Comparison of ENCODE assay signal across 8 cellular contexts in the genomic region with DNA sequence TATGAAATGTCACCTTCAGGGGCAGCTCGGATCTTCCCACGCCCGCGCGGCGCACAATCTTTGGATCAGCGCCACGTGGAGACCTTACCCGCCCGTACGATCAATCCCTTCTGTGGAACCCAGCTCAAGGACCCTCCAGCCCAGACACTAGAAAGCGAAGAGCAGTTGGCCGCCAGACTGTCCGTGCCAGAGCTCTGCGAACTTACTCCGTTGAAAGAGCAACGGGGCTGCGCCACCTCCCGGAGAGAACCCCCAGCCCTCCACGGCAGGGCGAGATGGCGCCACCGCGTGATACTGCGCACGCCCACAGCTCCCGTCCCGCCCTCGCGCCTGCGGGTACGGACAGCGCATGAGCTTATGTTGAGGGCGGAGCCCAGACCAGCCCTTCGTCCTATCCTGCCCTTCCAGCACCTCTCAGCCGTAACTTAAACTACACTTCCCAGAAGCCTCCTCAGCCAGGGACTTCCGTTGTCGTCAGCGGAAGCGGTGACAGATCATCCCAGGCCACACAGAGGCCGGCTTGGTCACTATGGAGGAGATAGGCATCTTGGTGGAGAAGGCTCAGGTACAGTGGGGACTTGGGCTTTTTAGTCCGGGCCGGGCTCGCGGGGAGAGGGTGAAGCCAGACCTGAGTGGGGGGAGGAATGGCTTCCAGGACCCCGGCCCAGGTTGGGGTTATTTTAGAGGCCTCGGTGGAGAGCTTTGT. TPM values are rescaled to one million over a fixed set of nuclear protein-coding genes. Genes with fewer than 3 reads are reported as not detected.
DNase-seq lines count a peak whose midpoint lies in the region; ATAC-seq lines count a peak whose summit lies in the region.

A gene (plus strand): TSS at position 492 of the 706 bp plus-strand sequence. CDS start 38 bp downstream, at position 530.

- peak; percentile 97 to 99 (median 98) for DNase-seq in CD8-positive, alpha-beta memory T cell
- DNase-seq in HS-27A (ENCODE audit: low read depth) (peak; percentile 99), NK-92 (lab: John Stamatoyannopoulos, UW; ENCODE audit: unreplicated experiment) (peak; percentile 82), lung microvascular endothelial cell (ENCODE audit: low read depth in 2 of 2) (peak; percentile 100)
- peak; percentile 99 for DNase-seq in activated CD8-positive, alpha-beta memory T cell treated with anti-CD3 and anti-CD28 coated beads for 24 hours
- DNase-seq in effector CD8-positive, alpha-beta T cell (lab: John Stamatoyannopoulos, UW), result peak; percentile 97
- peak; percentile 98 for DNase-seq in stimulated activated CD8-positive, alpha-beta memory T cell treated with anti-CD3 and anti-CD28 coated beads, Interleukin-12 subunit alpha, Interleukin-12 subunit beta, amount 100 ng/mL, for 1 hour (ENCODE audit: low read depth)

- peaks cover 25% of the 10 kb centered on the region for H3K36me3 ChIP-seq in CD8-positive, alpha-beta memory T cell (ENCODE audit: insufficient read depth, low read length)

- H3K27ac ChIP-seq in CD8-positive, alpha-beta memory T cell (ENCODE audit: low read depth, low read length), result peak within 1 kb of the TSS; percentile 96

- POLR2A ChIA-PET in CD8-positive, alpha-beta memory T cell (lab: Charles Lee), result interaction anchor here (0.8 to 2.2 kb wide), 14 partner anchors 9 to 204 kb away, joined by 3 to 28 read pairs (median 6); a partner anchor contains a TSS

- peaks cover 32% of the 10 kb centered on the region for H3K4me1 ChIP-seq in CD8-positive, alpha-beta memory T cell (ENCODE audit: insufficient read depth, low read length)

- H3K27ac Mint-ChIP-seq in CD8-positive, alpha-beta memory T cell, result peak within 1 kb of the TSS; percentile 93 to 100 (median 98)

- H3K27me3 ChIP-seq in CD8-positive, alpha-beta memory T cell (ENCODE audit: insufficient read depth, low read length, poor library complexity, severe bottlenecking), result no peaks in the 10 kb centered on the region

- no peaks in the 10 kb centered on the region for H3K9me3 ChIP-seq in CD8-positive, alpha-beta memory T cell (ENCODE audit: low read length)

- H3K9me3 Mint-ChIP-seq in CD8-positive, alpha-beta memory T cell, result peaks cover 0 to 1% (median 0%) of the 10 kb centered on the region in 5 donors

- H3K36me3 Mint-ChIP-seq in CD8-positive, alpha-beta memory T cell, result peaks cover 10 to 50% (median 20%) of the 10 kb centered on the region in 3 donors

- H3K4me3 ChIP-seq in CD8-positive, alpha-beta memory T cell (ENCODE audit: low read length), result peak within 1 kb of the TSS; percentile 84

- H3K4me3 Mint-ChIP-seq in CD8-positive, alpha-beta memory T cell, result peak within 1 kb of the TSS; percentile 91 to 99 (median 95)

- CTCF ChIA-PET in CD8-positive, alpha-beta memory T cell (lab: Charles Lee), result interaction anchor here (0.7 to 3.7 kb wide), 42 partner anchors 10 to 203 kb away, joined by 3 to 79 read pairs (median 9); a partner anchor contains a TSS

- H3K27me3 Mint-ChIP-seq in CD8-positive, alpha-beta memory T cell, result no peaks in the 10 kb centered on the region

- ATAC-seq in GM19463 (IDR thresholded peaks at IDR 0.05; ENCODE audit: unreplicated experiment), result peak; percentile 96

- H3K4me1 Mint-ChIP-seq in CD8-positive, alpha-beta memory T cell, result peaks cover 47 to 68% (median 51%) of the 10 kb centered on the region in 3 donors

RNA-seq across cellular contexts. Expression of the gene that starts here (rescaled TPM):
- total RNA-seq in CD8-positive, alpha-beta memory T cell, result 100 to 1,000 TPM; 170 to 179 TPM
- 114 TPM for polyA plus RNA-seq in CD8-positive, alpha-beta memory T cell
- 57.8 and 65.7 TPM in 2 replicates for total RNA-seq in lung microvascular endothelial cell

Comparison
In these comparisons a context has a peak if more than half of its experiments do, and no peak if none do; other contexts are left out.
1. Peak in every context shown above with its lines: DNase-seq, ATAC-seq, H3K4me3 ChIP-seq and H3K27ac ChIP-seq.